19 cellular contexts compared by ENCODE assay signal in the genomic region with DNA sequence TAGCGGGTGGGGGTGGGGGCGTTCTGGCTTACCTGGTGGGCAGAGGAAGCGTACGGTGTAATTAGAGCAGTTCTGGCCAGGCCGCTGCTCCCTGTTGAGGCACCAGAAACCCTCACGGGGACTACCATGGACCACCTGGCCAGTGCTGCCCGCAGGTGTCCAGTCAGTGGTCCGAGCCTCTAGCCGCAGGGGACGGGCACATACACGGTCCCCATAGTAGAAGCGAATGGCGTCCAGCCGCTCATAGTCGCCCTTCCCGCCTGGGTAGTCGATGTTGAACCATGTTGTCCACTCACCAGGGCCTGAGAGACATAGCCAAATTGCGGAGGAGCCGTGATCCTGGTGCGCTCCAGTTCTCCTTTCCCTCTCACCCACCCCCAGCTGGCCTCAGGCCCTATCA. TPM values are rescaled to one million over a fixed set of nuclear protein-coding genes. Genes with fewer than 3 reads are reported as not detected.
DNase-seq lines count a peak whose midpoint lies in the region; ATAC-seq, FAIRE-seq and TF ChIP-seq lines count a peak whose summit lies in the region.
"Had no signal": no experiment of that assay in that cellular context is flagged by ENCODE, and none has a peak within 500 bp of the region (broad histone marks: within the 10 kb centered on the region; RNA-seq: fewer than 3 reads in every experiment).

No MANE protein-coding gene starts in this region.

- H3K56ac ChIP-seq in H1 (replicated peaks; ENCODE audit: insufficient read length, low read depth, low read length) = no peak overlapping the region

- H3K79me2 ChIP-seq in H1 (ENCODE audit: control insufficient read depth in 1 of 2, insufficient read depth in 2 of 2, low read length in 2 of 2) = no peaks in the 10 kb centered on the region
- no peaks in the 10 kb centered on the region for H3K79me2 ChIP-seq in neural progenitor cell (ENCODE audit: low read depth)

- POLR2A ChIA-PET in H1 (lab: Charles Lee; ENCODE audit: partially characterized antibody) = interaction anchor here (0.8 to 1.2 kb wide), 2 partner anchors 12 to 98 kb away, joined by 3 to 4 read pairs; a partner anchor contains a TSS

- no peak for TF ChIP-seq RAD21 in H1 (IDR thresholded peaks at IDR 0.05 in 1 of 2, conservative IDR thresholded peaks at IDR 0.05 in 1 of 2; ENCODE audit: low read depth in 2 of 2, low read length in 2 of 2)

- H2BK20ac ChIP-seq in H1 (ENCODE audit: low read length) = no peak overlapping the region

- no peaks in the 10 kb centered on the region for H3K9me3 Mint-ChIP-seq in neural progenitor cell
- no peaks in the 10 kb centered on the region for H3K9me3 Mint-ChIP-seq in stimulated activated effector memory CD8-positive, alpha-beta T cell treated with anti-CD3 and anti-CD28 coated beads, Interleukin-12 subunit alpha, Interleukin-12 subunit beta, amount 100 ng/mL, for 72 hours
- H3K9me3 Mint-ChIP-seq: H9 had no signal

- H2BK120ac ChIP-seq in H1 (replicated peaks; ENCODE audit: low read depth, low read length) = no peak overlapping the region

- no peak for ATAC-seq in stimulated activated effector memory CD8-positive, alpha-beta T cell treated with anti-CD3 and anti-CD28 coated beads, Interleukin-12 subunit alpha, Interleukin-12 subunit beta, amount 100 ng/mL, for 72 hours
- ATAC-seq: GM12878, HCT116 had no signal

- no peak overlapping the region for H3K4ac ChIP-seq in H1 (replicated peaks; ENCODE audit: insufficient read length, low read depth, low read length)

- no peak overlapping the region for H3K18ac ChIP-seq in H1 (ENCODE audit: extremely low read depth, low read length)

- H2BK15ac ChIP-seq in H1 (ENCODE audit: low read length) = no peak overlapping the region

- TF ChIP-seq POLR2A in H1 (IDR thresholded peaks at IDR 0.05; ENCODE audit: control extremely low read depth in 1 of 2, low read depth in 2 of 2, low read length in 2 of 2) = no peak

- H2AFZ ChIP-seq in H1 (ENCODE audit: low read length) = no peak overlapping the region
- no peak overlapping the region for H2AFZ ChIP-seq in neural progenitor cell (replicated peaks)
- H2AFZ ChIP-seq: GM23248 had no signal

- H3K27ac Mint-ChIP-seq in neural progenitor cell = peak overlapping the region; percentile 64
- peak overlapping the region; percentile 29 for H3K27ac Mint-ChIP-seq in stimulated activated effector memory CD8-positive, alpha-beta T cell treated with anti-CD3 and anti-CD28 coated beads, Interleukin-12 subunit alpha, Interleukin-12 subunit beta, amount 100 ng/mL, for 72 hours
- H3K27ac Mint-ChIP-seq: CD4-positive, alpha-beta memory T cell had no signal

- H3K4me3 ChIP-seq in H1 (ENCODE audit: extremely low read depth in 1 of 4, insufficient read depth in 2 of 4, low read depth in 3 of 4, low read length in 4 of 4) (no peak overlapping the region), neural progenitor cell (no peak overlapping the region)
- H3K4me3 ChIP-seq: GM12878, GM23248 had no signal

- no peaks in the 10 kb centered on the region; a peak in 1 of 7 replicates for H3K27me3 ChIP-seq in H1 (replicated peaks in 1 of 4; ENCODE audit: control insufficient read depth in 3 of 4, extremely low read depth in 1 of 4, insufficient read depth in 3 of 4, low read length in 3 of 4)
- H3K27me3 ChIP-seq in neural progenitor cell = no peaks in the 10 kb centered on the region

- H3K36me3 Mint-ChIP-seq in neural progenitor cell = no peaks in the 10 kb centered on the region
- no peaks in the 10 kb centered on the region for H3K36me3 Mint-ChIP-seq in stimulated activated effector memory CD8-positive, alpha-beta T cell treated with anti-CD3 and anti-CD28 coated beads, Interleukin-12 subunit alpha, Interleukin-12 subunit beta, amount 100 ng/mL, for 72 hours
- H3K36me3 Mint-ChIP-seq: CD4-positive, alpha-beta memory T cell had no signal

- CTCF ChIA-PET in H1 (lab: Charles Lee; ENCODE audit: partially characterized antibody) = interaction anchor here (0.5 to 7.0 kb wide), 4 partner anchors 12 to 64 kb away, joined by 3 to 87 read pairs (median 32); a partner anchor contains a TSS

- 90% methylated on average over 20 of the region's 20 CpGs; no CpG with 5 or more reads in 1 of the 2 experiments for WGBS in H1 (ENCODE audit: extremely low coverage in 1 of 2, insufficient coverage in 1 of 2, insufficient read length in 1 of 2, insufficient replicate concordance in 2 of 2, low coverage in 1 of 2, low lambda C conversion rate in 2 of 2, missing lambda C conversion rate in 1 of 2), 2 experiments

- H3K27ac ChIP-seq in H1 (ENCODE audit: low read depth, low read length) (no peak overlapping the region), neural progenitor cell (no peak overlapping the region)
- H3K27ac ChIP-seq: GM23248 had no signal

- H3K4me1 ChIP-seq in H1 (replicated peaks in 1 of 4; ENCODE audit: control insufficient read depth in 3 of 4, insufficient read depth in 4 of 4, low read length in 3 of 4) (peaks cover 0 to 4% (median 0%) of the 10 kb centered on the region in 4 experiments; a peak in 2 of 7 replicates), neural progenitor cell (peaks cover 33% of the 10 kb centered on the region)

- H4K20me1 ChIP-seq in H1 (replicated peaks in 1 of 2; ENCODE audit: control insufficient read depth in 1 of 2, insufficient read depth in 2 of 2, low read length in 2 of 2) (peaks cover 0 to 2% of the 10 kb centered on the region in 2 experiments), neural progenitor cell (ENCODE audit: low read depth) (no peaks in the 10 kb centered on the region)

- no peaks in the 10 kb centered on the region for H3K23me2 ChIP-seq in H1 (ENCODE audit: low read depth, low read length)

- peaks cover 5% of the 10 kb centered on the region for H3F3A ChIP-seq in neural progenitor cell (ENCODE audit: low read depth)

- no peak overlapping the region for H4K8ac ChIP-seq in H1 (ENCODE audit: extremely low read depth, insufficient read depth, low read length)

- no peak overlapping the region for H4K5ac ChIP-seq in H1 (ENCODE audit: insufficient read length, low read depth, low read length)

- no peaks in the 10 kb centered on the region for H3K36me3 ChIP-seq in H1 (ENCODE audit: control insufficient read depth in 2 of 4, insufficient read depth in 4 of 4, low read length in 3 of 4)
- no peaks in the 10 kb centered on the region for H3K36me3 ChIP-seq in neural progenitor cell

- no peaks in the 10 kb centered on the region for H3K79me1 ChIP-seq in H1 (ENCODE audit: low read depth, low read length)

- H4K91ac ChIP-seq in H1 (replicated peaks; ENCODE audit: insufficient read length, low read length) = no peak overlapping the region

- H3K4me1 Mint-ChIP-seq in neural progenitor cell = peaks cover 42% of the 10 kb centered on the region
- no peaks in the 10 kb centered on the region for H3K4me1 Mint-ChIP-seq in stimulated activated effector memory CD8-positive, alpha-beta T cell treated with anti-CD3 and anti-CD28 coated beads, Interleukin-12 subunit alpha, Interleukin-12 subunit beta, amount 100 ng/mL, for 72 hours
- H3K4me1 Mint-ChIP-seq: CD4-positive, alpha-beta memory T cell had no signal

- no peak for TF ChIP-seq CTCF in H1 (IDR thresholded peaks at IDR 0.05; ENCODE audit: control extremely low read depth in 1 of 3, insufficient read depth in 1 of 3, low read depth in 1 of 3, low read length in 3 of 3)
- no peak for TF ChIP-seq CTCF in neural progenitor cell (IDR thresholded peaks at IDR 0.05)
- TF ChIP-seq CTCF in D721Med (IDR thresholded peaks at IDR 0.05; ENCODE audit: insufficient read depth, missing control alignments) = no peak

- no peak overlapping the region for H2BK12ac ChIP-seq in H1 (ENCODE audit: low read depth, low read length)

- H3K27me3 Mint-ChIP-seq in neural progenitor cell (ENCODE audit: insufficient read depth, low read depth) = peaks cover 8% of the 10 kb centered on the region

- no peak for DNase-seq in H1 (ENCODE audit: low read depth in 1 of 2, low spot score in 2 of 2)
- peak; percentile 2 for DNase-seq in iPS-NIHi11 (ENCODE audit: low spot score)
- DNase-seq in neural progenitor cell (ENCODE audit: low spot score) = no peak
- DNase-seq in stimulated activated effector memory CD8-positive, alpha-beta T cell treated with anti-CD3 and anti-CD28 coated beads, Interleukin-12 subunit alpha, Interleukin-12 subunit beta, amount 100 ng/mL, for 72 hours (ENCODE audit: low spot score in 2 of 2) = no peak
- DNase-seq in D721Med (ENCODE audit: insufficient read length, low spot score) = no peak
- no peak for DNase-seq in cortex of kidney (lab: John Stamatoyannopoulos, UW)
- DNase-seq: C1 segment of cervical spinal cord; Calu3; CD4-positive, alpha-beta memory T cell; COR-L47; DMS153; DND-41; GM23248; H9 had no signal

- H3K9ac ChIP-seq in H1 (replicated peaks in 1 of 4; ENCODE audit: extremely low read depth in 1 of 4, low read depth in 3 of 4, low read length in 3 of 4) (no peak overlapping the region), neural progenitor cell (no peak overlapping the region)
- H3K9ac ChIP-seq: GM23248 had no signal

- H3K23ac ChIP-seq in H1 (ENCODE audit: insufficient read length) = no peak overlapping the region

- H3K9me3 ChIP-seq in H1 (ENCODE audit: insufficient read depth in 2 of 2, low read depth in 1 of 2, low read length in 1 of 2) (no peaks in the 10 kb centered on the region), neural progenitor cell (ENCODE audit: low read depth) (no peaks in the 10 kb centered on the region)

- no peak overlapping the region for H3K14ac ChIP-seq in H1 (ENCODE audit: insufficient read length)

- H3K4me3 Mint-ChIP-seq in neural progenitor cell = no peak overlapping the region
- H3K4me3 Mint-ChIP-seq in stimulated activated effector memory CD8-positive, alpha-beta T cell treated with anti-CD3 and anti-CD28 coated beads, Interleukin-12 subunit alpha, Interleukin-12 subunit beta, amount 100 ng/mL, for 72 hours = no peak overlapping the region
- H3K4me3 Mint-ChIP-seq: CD4-positive, alpha-beta memory T cell; H9 had no signal

- TF ChIP-seq EP300 in H1 (IDR thresholded peaks at IDR 0.05; ENCODE audit: borderline replicate concordance in 1 of 2, low read depth in 2 of 2, low read length in 2 of 2) = no peak

- H3K4me2 ChIP-seq in H1 (ENCODE audit: insufficient read depth in 1 of 2, low read depth in 2 of 2, low read length in 2 of 2) (no peak overlapping the region), neural progenitor cell (no peak overlapping the region)

- FAIRE-seq in H1 (lab: Jason Lieb, UNC) (no peak), D721Med (lab: Jason Lieb, UNC) (no peak)
- FAIRE-seq: G401.6, GM12878, GM19239 had no signal

- 0 out of 2 replicates have a peak overlapping the region, but pooled peaks have one; percentile 16 for H2BK5ac ChIP-seq in H1 (ENCODE audit: low read depth, low read length)

- 0 out of 2 replicates have a peak overlapping the region, but pooled peaks have one; percentile 57 for H2AK5ac ChIP-seq in H1 (ENCODE audit: low read depth, low read length)

RNA-seq across cellular contexts. Expression of a gene that starts 4.5 kb away (rescaled TPM):
- not detected in 2 replicates for total RNA-seq in H1 (2021; fragmentation: NEBNext Ultra II Directional; extraction: Animal tissue kit (Norgen Biotek cat#: 25700))
- polyA plus RNA-seq in H1 (2011; rRNA removed) = 0.02 TPM in 1 of 2 replicates, not detected in the other
- polyA plus RNA-seq in H1 (2011; cell fraction: cytosol; rRNA removed) = not detected
- 0.03 TPM for polyA plus RNA-seq in H1 (2011; cell fraction: nucleus; rRNA removed)
- polyA plus RNA-seq in H1 (2012, experiment 1 of 2) = not detected in 4 replicates
- polyA plus RNA-seq in H1 (2012, experiment 2 of 2) = not detected
- polyA plus RNA-seq in H1 (2013, experiment 1 of 2) = not detected
- not detected for polyA plus RNA-seq in H1 (2013, experiment 2 of 2)
- not detected in 2 replicates for polyA minus RNA-seq in H1 (2011; rRNA and poly(A)+ RNA removed)
- polyA minus RNA-seq in H1 (2011; cell fraction: cytosol; rRNA and poly(A)+ RNA removed) = not detected
- polyA minus RNA-seq in H1 (2011; cell fraction: nucleus; rRNA and poly(A)+ RNA removed) = not detected
- total RNA-seq in neural progenitor cell (ENCODE audit: low replicate concordance) = 0.22 TPM in 1 of 2 replicates, not detected in the other
- total RNA-seq: A172 had no signal
- polyA plus RNA-seq: CD4-positive, alpha-beta memory T cell had no signal

RNA-seq across cellular contexts. Expression of a gene that starts 21.6 kb away (rescaled TPM):
- 53.6 and 56.4 TPM in 2 replicates for total RNA-seq in H1 (2021; fragmentation: NEBNext Ultra II Directional; extraction: Animal tissue kit (Norgen Biotek cat#: 25700))
- 9.7 and 10.5 TPM in 2 replicates for polyA plus RNA-seq in H1 (2011; rRNA removed)
- 30.8 TPM for polyA plus RNA-seq in H1 (2011; cell fraction: cytosol; rRNA removed)
- polyA plus RNA-seq in H1 (2011; cell fraction: nucleus; rRNA removed) = 7.8 TPM
- polyA plus RNA-seq in H1 (2012, experiment 1 of 2) = 36.5 to 56.0 TPM (median 38.5 TPM) in 4 replicates
- 2.3 TPM for polyA plus RNA-seq in H1 (2012, experiment 2 of 2)
- 20.1 TPM for polyA plus RNA-seq in H1 (2013, experiment 1 of 2)
- 18.7 TPM for polyA plus RNA-seq in H1 (2013, experiment 2 of 2)
- polyA minus RNA-seq in H1 (2011; rRNA and poly(A)+ RNA removed) = 18.1 and 20.7 TPM in 2 replicates
- polyA minus RNA-seq in H1 (2011; cell fraction: cytosol; rRNA and poly(A)+ RNA removed) = 19.3 TPM
- 16.2 TPM for polyA minus RNA-seq in H1 (2011; cell fraction: nucleus; rRNA and poly(A)+ RNA removed)
- total RNA-seq in neural progenitor cell (ENCODE audit: low replicate concordance) = 31.5 and 72.6 TPM in 2 replicates
